ENCODE assay signal across 9 cellular contexts in the genomic region with DNA sequence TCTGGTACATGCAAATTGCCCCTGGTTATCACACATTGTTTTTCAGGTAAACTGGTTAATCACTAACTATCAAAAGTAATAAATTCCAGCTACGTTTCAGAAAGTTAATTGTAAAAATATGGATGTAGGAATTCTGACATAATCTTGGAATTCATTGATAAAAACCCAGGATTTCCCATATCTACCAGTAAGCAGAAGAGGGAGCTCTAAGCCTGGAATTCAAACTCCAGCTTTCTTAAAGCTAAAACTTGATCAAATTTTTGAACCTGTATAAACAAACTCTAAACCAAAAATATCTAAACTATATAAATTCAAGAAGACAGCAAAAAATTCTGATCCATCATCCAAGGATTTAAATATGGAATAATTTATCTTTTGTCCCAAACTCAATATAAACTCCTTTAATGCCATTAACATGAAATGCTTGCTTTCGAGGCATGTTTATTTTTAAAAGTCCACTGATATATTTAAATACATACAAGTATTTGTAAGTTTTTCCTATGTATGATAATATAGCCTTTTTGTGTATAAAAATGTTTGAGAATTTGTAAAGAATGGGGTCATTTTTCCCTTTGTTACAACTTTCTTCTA.
DNase-seq lines count a peak whose midpoint lies in the region; ATAC-seq and TF ChIP-seq lines count a peak whose summit lies in the region.
"Had no signal": no experiment of that assay in that cellular context is flagged by ENCODE, and none has a peak within 500 bp of the region (broad histone marks: within the 10 kb centered on the region; RNA-seq: fewer than 3 reads in every experiment).

No MANE protein-coding gene starts in this region.

- H3K27ac Mint-ChIP-seq in chondrocyte (ENCODE audit: unreplicated experiment) (no peak overlapping the region), neural progenitor cell (no peak overlapping the region)
- H3K27ac Mint-ChIP-seq: IgD-negative memory B cell had no signal

- H3K36me3 ChIP-seq in neural progenitor cell: no peaks in the 10 kb centered on the region

- TF ChIP-seq CTCF in chondrocyte (IDR thresholded peaks at IDR 0.05) (peak; percentile 99), neural progenitor cell (IDR thresholded peaks at IDR 0.05) (peak; percentile 85)

- no peak overlapping the region for H3K9ac ChIP-seq in neural progenitor cell

- H3K4me1 Mint-ChIP-seq in chondrocyte (ENCODE audit: low read depth) (peaks cover 53% of the 10 kb centered on the region), neural progenitor cell (peaks cover 17% of the 10 kb centered on the region)
- H3K4me1 Mint-ChIP-seq: IgD-negative memory B cell had no signal

- H3K4me3 ChIP-seq in neural progenitor cell: no peak overlapping the region

- H3K79me2 ChIP-seq in neural progenitor cell (ENCODE audit: low read depth): no peaks in the 10 kb centered on the region

- no peak overlapping the region for H3K27ac ChIP-seq in neural progenitor cell

- peaks cover 1% of the 10 kb centered on the region for H3K9me3 Mint-ChIP-seq in chondrocyte (ENCODE audit: low read depth)
- no peaks in the 10 kb centered on the region for H3K9me3 Mint-ChIP-seq in neural progenitor cell

- no peaks in the 10 kb centered on the region for H4K20me1 ChIP-seq in neural progenitor cell (ENCODE audit: low read depth)

- ATAC-seq in HG02588 (IDR thresholded peaks at IDR 0.05; ENCODE audit: unreplicated experiment): no peak

- peak; percentile 13 for DNase-seq in Daoy (ENCODE audit: low read depth)
- DNase-seq in NCI-H146 treated with DMSO at 0.1 percent for 48 hours (lab: John Stamatoyannopoulos, UW; ENCODE audit: unreplicated experiment): peak; percentile 61
- no peak for DNase-seq in chondrocyte (ENCODE audit: low spot score)
- peak; percentile 43 for DNase-seq in neural progenitor cell (ENCODE audit: low spot score)
- no peak for DNase-seq in T-helper 1 cell
- no peak for DNase-seq in activated CD8-positive, alpha-beta memory T cell treated with anti-CD3 and anti-CD28 coated beads for 24 hours
- DNase-seq in activated gamma-delta T cell (lab: John Stamatoyannopoulos, UW): no peak

- H3K4me1 ChIP-seq in neural progenitor cell: no peaks in the 10 kb centered on the region

- peak overlapping the region; percentile 20 for H3K4me3 Mint-ChIP-seq in chondrocyte (ENCODE audit: unreplicated experiment)
- H3K4me3 Mint-ChIP-seq in neural progenitor cell: no peak overlapping the region
- H3K4me3 Mint-ChIP-seq: IgD-negative memory B cell had no signal

- no peaks in the 10 kb centered on the region for H3K27me3 ChIP-seq in neural progenitor cell

- H3K27me3 Mint-ChIP-seq in chondrocyte (ENCODE audit: low read depth) (no peaks in the 10 kb centered on the region), neural progenitor cell (ENCODE audit: insufficient read depth, low read depth) (no peaks in the 10 kb centered on the region)
- H3K27me3 Mint-ChIP-seq: IgD-negative memory B cell had no signal

- no peaks in the 10 kb centered on the region for H3K9me3 ChIP-seq in neural progenitor cell (ENCODE audit: low read depth)

- no peak overlapping the region for H3K4me2 ChIP-seq in neural progenitor cell

- no peak overlapping the region for H2AFZ ChIP-seq in neural progenitor cell (replicated peaks)

- H3K36me3 Mint-ChIP-seq in chondrocyte (ENCODE audit: low read depth) (peaks cover 2% of the 10 kb centered on the region), neural progenitor cell (no peaks in the 10 kb centered on the region)
- H3K36me3 Mint-ChIP-seq: IgD-negative memory B cell had no signal

- no peaks in the 10 kb centered on the region for H3F3A ChIP-seq in neural progenitor cell (ENCODE audit: low read depth)

Comparison
In these comparisons a context has a peak if more than half of its experiments do, and no peak if none do; other contexts are left out.
1. DNase-seq: peak in Daoy (single experiment), NCI-H146 treated with DMSO at 0.1 percent for 48 hours (single experiment) and neural progenitor cell (single experiment); none in chondrocyte (single experiment), T-helper 1 cell (0 of 5), activated CD8-positive, alpha-beta memory T cell treated with anti-CD3 and anti-CD28 coated beads for 24 hours (single experiment) and activated gamma-delta T cell (single experiment).